In the genomic region with DNA sequence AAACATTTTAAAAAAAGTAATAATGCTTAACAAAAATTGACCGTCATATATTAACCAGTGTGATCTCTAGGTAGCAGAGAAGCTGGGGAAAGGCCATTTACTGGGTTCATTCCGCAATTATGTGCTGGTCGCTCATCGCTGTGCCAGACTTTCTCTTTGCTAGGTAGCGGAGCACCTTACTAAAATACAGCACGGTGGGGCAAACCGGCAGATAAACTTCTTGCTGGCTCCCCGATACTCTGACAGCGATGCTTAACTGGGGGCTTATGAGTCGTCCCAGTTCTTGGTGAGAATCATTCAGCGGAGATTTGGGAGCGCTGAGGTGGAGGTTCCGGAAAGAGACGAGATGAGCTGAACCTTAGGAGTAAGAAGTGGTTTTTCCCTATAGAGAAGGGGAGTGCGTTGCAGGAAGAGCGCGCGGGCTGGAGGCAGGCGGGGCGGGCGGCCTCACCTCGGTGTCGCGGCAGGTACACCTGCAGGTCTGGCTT, we compare ENCODE assay signal across 8 cellular contexts. TPM values are rescaled to one million over a fixed set of nuclear protein-coding genes. Genes with fewer than 3 reads are reported as not detected.
DNase-seq lines count a peak whose midpoint lies in the region; ATAC-seq and TF ChIP-seq lines count a peak whose summit lies in the region.

No MANE protein-coding gene starts in this region.

- H3K27ac ChIP-seq in substantia nigra (ENCODE audit: low read depth, low read length, poor library complexity, severe bottlenecking) = peak overlapping the region; percentile 88

- H3K9me3 ChIP-seq in iPS-18c (ENCODE audit: control insufficient read depth, insufficient read depth, low read length) = peaks cover 3% of the 10 kb centered on the region

- POLR2A ChIA-PET in activated CD8-positive, alpha-beta T cell treated with anti-CD3 and anti-CD28 coated beads for 36 hours (lab: Charles Lee) = interaction anchor here (1.1 to 2.4 kb wide), 7 partner anchors 9 to 72 kb away, joined by 3 to 21 read pairs (median 4); a partner anchor contains a TSS

- H3K36me3 Mint-ChIP-seq in activated T-cell treated with anti-CD3 and anti-CD28 coated beads, Interleukin-2, amount 50 U/mL, for 72 hours (ENCODE audit: insufficient read depth in 2 of 2) = peaks cover 8% of the 10 kb centered on the region in 2 donors
- peaks cover 27% of the 10 kb centered on the region for H3K36me3 Mint-ChIP-seq in activated CD8-positive, alpha-beta T cell treated with anti-CD3 and anti-CD28 coated beads for 36 hours (ENCODE audit: low read depth)

- peaks cover 36% of the 10 kb centered on the region for H3K4me1 Mint-ChIP-seq in activated T-cell treated with anti-CD3 and anti-CD28 coated beads, Interleukin-2, amount 50 U/mL, for 72 hours (ENCODE audit: low read depth)
- H3K4me1 Mint-ChIP-seq in activated CD8-positive, alpha-beta T cell treated with anti-CD3 and anti-CD28 coated beads for 36 hours (ENCODE audit: low read depth) = peaks cover 38% of the 10 kb centered on the region

- peak in 1 of 2 donors; percentile 4 for ATAC-seq in activated T-cell treated with anti-CD3 and anti-CD28 coated beads, Interleukin-2, amount 50 U/mL, for 72 hours (replicated peaks in 1 of 2)
- peak; percentile 4 for ATAC-seq in activated CD8-positive, alpha-beta T cell treated with anti-CD3 and anti-CD28 coated beads for 36 hours
- no peak for ATAC-seq in HG02981 (IDR thresholded peaks at IDR 0.05; ENCODE audit: unreplicated experiment)
- no peak for ATAC-seq in HG03095 (IDR thresholded peaks at IDR 0.05; ENCODE audit: unreplicated experiment)

- peak overlapping the region; percentile 99 for H3K27ac Mint-ChIP-seq in activated T-cell treated with anti-CD3 and anti-CD28 coated beads, Interleukin-2, amount 50 U/mL, for 72 hours
- peak overlapping the region; percentile 97 for H3K27ac Mint-ChIP-seq in activated CD8-positive, alpha-beta T cell treated with anti-CD3 and anti-CD28 coated beads for 36 hours

- H3K27me3 Mint-ChIP-seq in activated T-cell treated with anti-CD3 and anti-CD28 coated beads, Interleukin-2, amount 50 U/mL, for 72 hours (ENCODE audit: low read depth) = no peaks in the 10 kb centered on the region
- H3K27me3 Mint-ChIP-seq in activated CD8-positive, alpha-beta T cell treated with anti-CD3 and anti-CD28 coated beads for 36 hours = no peaks in the 10 kb centered on the region

- CTCF ChIA-PET in activated CD8-positive, alpha-beta T cell treated with anti-CD3 and anti-CD28 coated beads for 36 hours (lab: Charles Lee) = interaction anchor here (1.0 to 1.7 kb wide), 2 partner anchors 9 to 65 kb away, joined by 3 to 4 read pairs; a partner anchor contains a TSS

- no peak for DNase-seq in activated T-cell treated with anti-CD3 and anti-CD28 coated beads, Interleukin-2, amount 50 U/mL, for 72 hours
- no peak for DNase-seq in activated T-cell treated with anti-CD3 and anti-CD28 coated beads, Interleukin-2, amount 50 U/mL, for 1 hour
- DNase-seq in activated CD8-positive, alpha-beta T cell treated with anti-CD3 and anti-CD28 coated beads for 36 hours = no peak
- no peak for DNase-seq in substantia nigra (lab: John Stamatoyannopoulos, UW)
- no peak for DNase-seq in NK-92 treated with Interleukin-12 subunit alpha and Interleukin-12 subunit beta, amount 100 ng/mL, for 24 hours (lab: John Stamatoyannopoulos, UW)

- no peaks in the 10 kb centered on the region for H3K9me3 Mint-ChIP-seq in activated T-cell treated with anti-CD3 and anti-CD28 coated beads, Interleukin-2, amount 50 U/mL, for 72 hours
- H3K9me3 Mint-ChIP-seq in activated CD8-positive, alpha-beta T cell treated with anti-CD3 and anti-CD28 coated beads for 36 hours = no peaks in the 10 kb centered on the region

- intact Hi-C loops in activated CD8-positive, alpha-beta T cell treated with anti-CD3 and anti-CD28 coated beads for 36 hours (cut with micrococcal nuclease) = no loop called here

- H3K4me3 ChIP-seq in iPS-18c (ENCODE audit: insufficient read depth, low read depth, low read length) = peak overlapping the region; percentile 90

- peak overlapping the region; percentile 99 to 100 for H3K4me3 Mint-ChIP-seq in activated T-cell treated with anti-CD3 and anti-CD28 coated beads, Interleukin-2, amount 50 U/mL, for 72 hours
- H3K4me3 Mint-ChIP-seq in activated CD8-positive, alpha-beta T cell treated with anti-CD3 and anti-CD28 coated beads for 36 hours = peak overlapping the region; percentile 98

- no peak for TF ChIP-seq CTCF in activated CD8-positive, alpha-beta T cell treated with anti-CD3 and anti-CD28 coated beads for 36 hours (IDR thresholded peaks at IDR 0.05)

RNA-seq across cellular contexts. Expression of a gene that starts 0.6 kb away (rescaled TPM):
- 10 to 100 TPM; 38.9 to 48.9 TPM for total RNA-seq in activated T-cell treated with anti-CD3 and anti-CD28 coated beads, Interleukin-2, amount 50 U/mL, for 72 hours
- total RNA-seq in activated CD8-positive, alpha-beta T cell treated with anti-CD3 and anti-CD28 coated beads for 36 hours = 10 to 100 TPM; 25.4 to 29.1 TPM

RNA-seq across cellular contexts. Expression of a gene that starts 4.7 kb away (rescaled TPM):
- total RNA-seq in activated T-cell treated with anti-CD3 and anti-CD28 coated beads, Interleukin-2, amount 50 U/mL, for 72 hours = 10 to 100 TPM; 64.1 to 79.7 TPM
- total RNA-seq in activated CD8-positive, alpha-beta T cell treated with anti-CD3 and anti-CD28 coated beads for 36 hours = 10 to 100 TPM; 86.0 to 86.8 TPM

RNA-seq across cellular contexts. Expression of a gene that starts 8.8 kb away (rescaled TPM):
- 1 to 10 TPM; 3.5 to 4.1 TPM for total RNA-seq in activated T-cell treated with anti-CD3 and anti-CD28 coated beads, Interleukin-2, amount 50 U/mL, for 72 hours
- total RNA-seq in activated CD8-positive, alpha-beta T cell treated with anti-CD3 and anti-CD28 coated beads for 36 hours = 1 to 10 TPM; 1.0 to 1.2 TPM

RNA-seq across cellular contexts. Expression of a gene that starts 15.7 kb away (rescaled TPM):
- total RNA-seq in activated T-cell treated with anti-CD3 and anti-CD28 coated beads, Interleukin-2, amount 50 U/mL, for 72 hours = 100 to 1,000 TPM; 114 to 129 TPM
- 100 to 1,000 TPM; 112 to 117 TPM for total RNA-seq in activated CD8-positive, alpha-beta T cell treated with anti-CD3 and anti-CD28 coated beads for 36 hours

RNA-seq across cellular contexts. Expression of a gene that starts 27.0 kb away (rescaled TPM):
- total RNA-seq in activated T-cell treated with anti-CD3 and anti-CD28 coated beads, Interleukin-2, amount 50 U/mL, for 72 hours = 10 to 100 TPM; 73.3 to 78.9 TPM
- 10 to 100 TPM; 28.0 to 29.4 TPM for total RNA-seq in activated CD8-positive, alpha-beta T cell treated with anti-CD3 and anti-CD28 coated beads for 36 hours
